ENCODE assay signal across 12 cellular contexts in the genomic region with DNA sequence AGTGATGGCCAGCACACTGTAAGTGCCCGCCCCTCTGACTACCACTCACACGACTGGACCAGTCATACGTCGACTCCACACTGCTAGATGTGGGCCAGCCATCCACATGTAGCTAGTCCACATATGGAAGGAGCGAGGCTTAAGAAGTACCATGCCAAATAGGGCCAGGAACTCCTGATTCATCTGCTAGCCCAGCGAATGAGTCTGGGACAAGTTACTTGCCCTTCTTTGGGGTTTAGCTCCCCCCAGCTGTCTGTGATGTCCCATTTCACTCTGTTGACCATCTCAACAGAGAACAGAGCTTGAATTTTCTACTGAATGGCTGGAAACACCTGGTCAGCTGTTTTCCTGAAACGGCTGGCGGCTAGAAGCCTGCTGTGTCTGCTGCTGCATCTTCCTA. TPM values are rescaled to one million over a fixed set of nuclear protein-coding genes. Genes with fewer than 3 reads are reported as not detected.
A peak's percentile ranks its signal among the peaks of the same experiment; 100 is the strongest.
DNase-seq lines count a peak whose midpoint lies in the region; ATAC-seq and TF ChIP-seq lines count a peak whose summit lies in the region.
"Had no signal": no experiment of that assay in that cellular context is flagged by ENCODE, and none has a peak within 500 bp of the region (broad histone marks: within the 10 kb centered on the region; RNA-seq: fewer than 3 reads in every experiment).

No MANE protein-coding gene starts in this region.

- 81 to 83% methylated on average over 8 of the region's 8 CpGs for WGBS in thyroid gland, 2 donors

- H3K9me3 ChIP-seq in Panc1 (ENCODE audit: control insufficient read depth, insufficient read depth, low read depth, low read length): no peaks in the 10 kb centered on the region
- no peaks in the 10 kb centered on the region for H3K9me3 ChIP-seq in thyroid gland

- BruUV-seq in Panc1 (replicated peaks; lab: Mats Ljungman, UMichigan): no TSS peak

- H3K27ac ChIP-seq in Panc1 (ENCODE audit: low read length) (peak overlapping the region; percentile 46; the same call in 1 of the 2 replicates), thyroid gland (peak overlapping the region; percentile 85 to 99 (median 96))

- no peaks in the 10 kb centered on the region for H3K27me3 Mint-ChIP-seq in mesothelial cell of epicardium (ENCODE audit: low read depth)

- in situ Hi-C loops in Panc1 (cut with HindIII; ENCODE audit: low pct_unique_long_range_greater_than_20kb, low sequenced_read_pairs): no loop called here

- DNase-seq in Panc1 (ENCODE audit: low read depth, low spot score) (no peak), dermis blood vessel endothelial cell (peak; percentile 64), mesothelial cell of epicardium (ENCODE audit: low spot score in 2 of 2, unreplicated experiment in 2 of 2) (no peak), thyroid gland (no peak)
- DNase-seq: activated CD4-positive, alpha-beta T cell treated with anti-CD3 and anti-CD28 coated beads, Interleukin-2, amount 50 U/mL, for 48 hours; DMS153; NCI-H1930; SHP77 had no signal

- no peak overlapping the region for H3K4me3 Mint-ChIP-seq in mesothelial cell of epicardium

- TF ChIP-seq CTCF in Panc1 (IDR thresholded peaks at IDR 0.05): no peak
- TF ChIP-seq CTCF in mesothelial cell of epicardium (IDR thresholded peaks at IDR 0.05; ENCODE audit: unreplicated experiment): no peak
- TF ChIP-seq CTCF in thyroid gland (IDR thresholded peaks at IDR 0.05): no peak

- H3K9me3 Mint-ChIP-seq in mesothelial cell of epicardium: no peaks in the 10 kb centered on the region

- ATAC-seq in Panc1: no peak
- no peak for ATAC-seq in GM18502 (IDR thresholded peaks at IDR 0.05; ENCODE audit: poor library complexity, unreplicated experiment)
- ATAC-seq in GM21367 (IDR thresholded peaks at IDR 0.05; ENCODE audit: unreplicated experiment): no peak
- no peak for ATAC-seq in HG03378 (IDR thresholded peaks at IDR 0.05; ENCODE audit: unreplicated experiment)
- ATAC-seq in GM21447 (IDR thresholded peaks at IDR 0.05; ENCODE audit: unreplicated experiment): no peak

- H3K4me1 Mint-ChIP-seq in mesothelial cell of epicardium: peaks cover 66% of the 10 kb centered on the region

- POLR2A ChIA-PET in Panc1 (lab: Charles Lee): interaction anchor here (0.5 kb wide), 1 partner anchor 11 kb away, joined by 8 read pairs; no protein-coding TSS in a partner anchor

- H3K27me3 ChIP-seq in Panc1 (ENCODE audit: control insufficient read depth, insufficient read depth, low read length) (no peaks in the 10 kb centered on the region), thyroid gland (no peaks in the 10 kb centered on the region)

- H3K4me1 ChIP-seq in Panc1 (ENCODE audit: control insufficient read depth, insufficient read depth, low read length) (peaks cover 44% of the 10 kb centered on the region), thyroid gland (peaks cover 79 to 100% of the 10 kb centered on the region in 2 donors)

- peak overlapping the region; percentile 98 for H3K27ac Mint-ChIP-seq in mesothelial cell of epicardium

- intact Hi-C loops in Panc1 (cut with micrococcal nuclease; ENCODE audit: unreplicated experiment): no loop called here
- intact Hi-C loops in thyroid gland (cut with DNase I): no loop called here

- no peak overlapping the region for H3K4me3 ChIP-seq in Panc1 (ENCODE audit: low read depth in 2 of 2, low read length in 2 of 2)
- no peak overlapping the region for H3K4me3 ChIP-seq in thyroid gland (replicated peaks in 1 of 3)

- H3K36me3 ChIP-seq in Panc1 (ENCODE audit: control insufficient read depth, insufficient read depth, low read length) (no peaks in the 10 kb centered on the region), thyroid gland (no peaks in the 10 kb centered on the region)

- H3K36me3 Mint-ChIP-seq in mesothelial cell of epicardium: no peaks in the 10 kb centered on the region

- CTCF ChIA-PET in Panc1 (lab: Charles Lee): interaction anchor here (2.2 kb wide), 1 partner anchor 12 kb away, joined by 11 read pairs; no protein-coding TSS in a partner anchor

- no peak for TF ChIP-seq POLR2A in thyroid gland (IDR thresholded peaks at IDR 0.05)

RNA-seq across cellular contexts. Expression of gene CSRP1, which starts 5.8 kb away (rescaled TPM):
- total RNA-seq in Panc1 (2021; ENCODE audit: unreplicated experiment) (94.4 TPM), dermis blood vessel endothelial cell (256 and 443 TPM in 2 replicates), mesothelial cell of epicardium (10.4 to 11.4 TPM (median 10.7 TPM) in 3 replicates), thyroid gland (100 to 1,000 TPM; 285 to 835 (median 454) TPM)
- 136 TPM for polyA plus RNA-seq in Panc1 (2012; ENCODE audit: insufficient read length)

RNA-seq across cellular contexts. Expression of gene PHLDA3, which starts 32.2 kb away (rescaled TPM):
- total RNA-seq in Panc1 (2021; ENCODE audit: unreplicated experiment) (12.3 TPM), dermis blood vessel endothelial cell (29.4 and 56.3 TPM in 2 replicates), mesothelial cell of epicardium (84.0 to 92.8 TPM (median 87.5 TPM) in 3 replicates), thyroid gland (10 to 100 TPM; 17.2 to 33.3 (median 21.6) TPM)
- polyA plus RNA-seq in Panc1 (2012; ENCODE audit: insufficient read length): 11.3 TPM

RNA-seq across cellular contexts. Expression of gene NAV1, which starts 37.8 kb away (rescaled TPM):
- total RNA-seq in Panc1 (2021; ENCODE audit: unreplicated experiment): 29.0 TPM
- polyA plus RNA-seq in Panc1 (2012; ENCODE audit: insufficient read length): 15.2 TPM
- 16.5 and 27.0 TPM in 2 replicates for total RNA-seq in dermis blood vessel endothelial cell
- 88.8 to 95.9 TPM (median 95.4 TPM) in 3 replicates for total RNA-seq in mesothelial cell of epicardium
- total RNA-seq in thyroid gland: 10 to 100 TPM; 13.3 to 29.7 (median 24.1) TPM
